Comparison of ENCODE assay signal across 8 cellular contexts in the genomic region with DNA sequence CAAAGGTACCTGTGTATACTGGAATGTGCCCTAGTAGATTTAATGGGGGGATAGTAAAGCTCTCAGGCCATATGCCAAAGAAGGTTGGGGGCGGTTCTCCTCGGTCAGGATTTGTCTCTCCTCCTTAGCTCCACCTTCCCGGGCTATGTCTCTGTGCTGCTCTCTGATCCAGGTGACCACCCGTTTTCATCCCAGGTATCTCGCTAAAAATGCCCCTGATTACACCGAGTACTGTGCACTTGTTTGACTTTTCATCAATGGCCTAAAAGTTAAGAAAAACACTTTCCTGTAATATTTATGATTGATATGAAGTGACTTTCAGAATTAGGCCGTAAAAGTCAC. TPM values are rescaled to one million over a fixed set of nuclear protein-coding genes. Genes with fewer than 3 reads are reported as not detected.
DNase-seq lines count a peak whose midpoint lies in the region; ATAC-seq and TF ChIP-seq lines count a peak whose summit lies in the region.

No MANE protein-coding gene starts in this region.

- no peaks in the 10 kb centered on the region for H3K27me3 ChIP-seq in muscle layer of duodenum (ENCODE audit: low read depth, low read length)

- peak overlapping the region; percentile 63 for H3K27ac ChIP-seq in muscle layer of duodenum (ENCODE audit: low read length)

- H3K36me3 Mint-ChIP-seq in chondrocyte (ENCODE audit: low read depth): peaks cover 24% of the 10 kb centered on the region

- H3K9me3 ChIP-seq in muscle layer of duodenum (ENCODE audit: control insufficient read depth in 1 of 2, low read length in 2 of 2): no peaks in the 10 kb centered on the region

- H3K36me3 ChIP-seq in muscle layer of duodenum (ENCODE audit: control insufficient read depth in 1 of 2, insufficient read depth in 2 of 2, low read length in 2 of 2): peaks cover 47 to 55% of the 10 kb centered on the region in 2 donors

- peaks cover 33% of the 10 kb centered on the region for H3K4me1 Mint-ChIP-seq in chondrocyte (ENCODE audit: low read depth)

- peak overlapping the region; percentile 99 for H3K4me3 Mint-ChIP-seq in chondrocyte (ENCODE audit: unreplicated experiment)

- H3K9me3 Mint-ChIP-seq in chondrocyte (ENCODE audit: low read depth): no peaks in the 10 kb centered on the region

- peak overlapping the region; percentile 89 to 96 for H3K4me3 ChIP-seq in muscle layer of duodenum (ENCODE audit: low read depth in 1 of 2, low read length in 2 of 2)

- DNase-seq in DMS 273 (lab: John Stamatoyannopoulos, UW; ENCODE audit: unreplicated experiment): peak; percentile 64
- no peak for DNase-seq in DMS 273 treated with DMSO at 0.1 percent for 48 hours (lab: John Stamatoyannopoulos, UW)
- peak; percentile 26 for DNase-seq in NCI-H2171 (lab: John Stamatoyannopoulos, UW)
- DNase-seq in chondrocyte (ENCODE audit: low spot score): no peak
- no peak for DNase-seq in OCI-M2 (lab: John Stamatoyannopoulos, UW; ENCODE audit: unreplicated experiment)
- DNase-seq in UCSD-AML1 (lab: John Stamatoyannopoulos, UW; ENCODE audit: unreplicated experiment): no peak

- no peak for TF ChIP-seq CTCF in chondrocyte (IDR thresholded peaks at IDR 0.05)

- H3K4me1 ChIP-seq in muscle layer of duodenum (ENCODE audit: control insufficient read depth in 1 of 2, insufficient read depth in 2 of 2, low read length in 2 of 2): peaks cover 0 to 23% of the 10 kb centered on the region in 2 donors

- H3K27ac Mint-ChIP-seq in chondrocyte (ENCODE audit: unreplicated experiment): peak overlapping the region; percentile 67

- no peaks in the 10 kb centered on the region for H3K27me3 Mint-ChIP-seq in chondrocyte (ENCODE audit: low read depth)

- ATAC-seq in HG02870 (IDR thresholded peaks at IDR 0.05; ENCODE audit: unreplicated experiment): no peak

RNA-seq across cellular contexts. Expression of a gene that starts 0.7 kb away (rescaled TPM):
- total RNA-seq in chondrocyte: 23.7 to 31.3 TPM (median 25.7 TPM) in 3 replicates

RNA-seq across cellular contexts. Expression of a gene that starts 2.3 kb away (rescaled TPM):
- 37.4 to 50.8 TPM (median 48.3 TPM) in 3 replicates for total RNA-seq in chondrocyte

Comparison
In these comparisons a context has a peak if more than half of its experiments do, and no peak if none do; other contexts are left out.
1. DNase-seq: peak in DMS 273 (single experiment) and NCI-H2171 (single experiment); none in DMS 273 treated with DMSO at 0.1 percent for 48 hours (single experiment), chondrocyte (single experiment), OCI-M2 (single experiment) and UCSD-AML1 (single experiment).